18 cellular contexts compared by ENCODE assay signal in genomic region chr2:178846458-178846802, GRCh38. TPM values are rescaled to one million over a fixed set of nuclear protein-coding genes. Genes with fewer than 3 reads are reported as not detected.
DNase-seq lines count a peak whose midpoint lies in the region; ATAC-seq and TF ChIP-seq lines count a peak whose summit lies in the region.
"Had no signal": no experiment of that assay in that cellular context is flagged by ENCODE, and none has a peak within 500 bp of the region (broad histone marks: within the 10 kb centered on the region; RNA-seq: fewer than 3 reads in every experiment).

No MANE protein-coding gene starts in this region.

- H3K9me3 ChIP-seq in HUES48 (ENCODE audit: control insufficient read depth, insufficient read depth, low read length) (no peaks in the 10 kb centered on the region), psoas muscle (no peaks in the 10 kb centered on the region), tibial nerve (no peaks in the 10 kb centered on the region)
- H3K9me3 ChIP-seq: BLaER1, MG63 had no signal

- TF ChIP-seq EP300 in tibial nerve (IDR thresholded peaks at IDR 0.05): no peak

- 0 out of 2 replicates have a peak overlapping the region, but pooled peaks have one; percentile 10 for H3K9ac ChIP-seq in HUES48 (ENCODE audit: low read depth, low read length)
- H3K9ac ChIP-seq: BLaER1, KMS-11 had no signal

- peaks cover 0 to 3% (median 0%) of the 10 kb centered on the region in 3 donors for H3K27me3 Mint-ChIP-seq in immature natural killer cell (ENCODE audit: low read depth in 3 of 3)
- H3K27me3 Mint-ChIP-seq: CD8-positive, alpha-beta memory T cell had no signal

- H3K4me1 ChIP-seq in HUES48 (ENCODE audit: control insufficient read depth, insufficient read depth, low read length): peaks cover 34% of the 10 kb centered on the region
- H3K4me1 ChIP-seq in psoas muscle: peaks cover 35% of the 10 kb centered on the region
- H3K4me1 ChIP-seq in tibial nerve: peaks cover 0 to 8% (median 0%) of the 10 kb centered on the region in 4 donors
- H3K4me1 ChIP-seq: BLaER1 had no signal

- intact Hi-C loops in psoas muscle (cut with DNase I): no loop called here

- TF ChIP-seq CTCF in choroid plexus epithelial cell (conservative IDR thresholded peaks at IDR 0.05; ENCODE audit: low read depth, low read length) (no peak), psoas muscle (IDR thresholded peaks at IDR 0.05) (no peak), tibial nerve (IDR thresholded peaks at IDR 0.05) (no peak)

- peak; percentile 35 for DNase-seq in GM03348 (ENCODE audit: low spot score)
- peak; percentile 71 for DNase-seq in choroid plexus epithelial cell (ENCODE audit: low read depth)
- DNase-seq in psoas muscle: no peak
- DNase-seq in immature natural killer cell: no peak
- no peak for DNase-seq in tibial nerve (ENCODE audit: low spot score in 2 of 2)
- DNase-seq in NCI-H1105 (lab: John Stamatoyannopoulos, UW): no peak
- DNase-seq: CD8-positive, alpha-beta memory T cell; MG63; NCI-H1105 treated with DMSO at 0.1 percent for 48 hours; NCI-H187; NCI-H446; NCI-H774; SHP77 had no signal

- H3K4me3 ChIP-seq in HUES48 (ENCODE audit: low read depth, low read length) (peak overlapping the region; percentile 10; the same call in 1 of the 2 replicates), choroid plexus epithelial cell (ENCODE audit: low read depth, low read length) (no peak overlapping the region), psoas muscle (no peak overlapping the region), tibial nerve (no peak overlapping the region)
- H3K4me3 ChIP-seq: BLaER1, MG63 had no signal

- peaks cover 0 to 8% (median 7%) of the 10 kb centered on the region in 3 donors for H3K36me3 Mint-ChIP-seq in immature natural killer cell

- 36 to 54% (median 47%) methylated on average over 2 of the region's 2 CpGs for WGBS in psoas muscle, 3 donors
- 70 to 75% methylated on average over 2 of the region's 2 CpGs for WGBS in tibial nerve, 2 donors

- peak in 1 of 4 donors; percentile 23 for ATAC-seq in psoas muscle
- no peak for ATAC-seq in GM18511 (IDR thresholded peaks at IDR 0.05; ENCODE audit: unreplicated experiment)
- ATAC-seq: Panc1 had no signal

- H3K4me1 Mint-ChIP-seq in immature natural killer cell: no peaks in the 10 kb centered on the region
- H3K4me1 Mint-ChIP-seq: CD8-positive, alpha-beta memory T cell had no signal

- H3K36me3 ChIP-seq in HUES48 (ENCODE audit: control insufficient read depth, insufficient read depth, low read length) (no peaks in the 10 kb centered on the region), psoas muscle (ENCODE audit: insufficient read depth in 1 of 2, low read depth in 1 of 2) (peaks cover 0 to 11% of the 10 kb centered on the region in 2 donors), tibial nerve (no peaks in the 10 kb centered on the region)
- H3K36me3 ChIP-seq: BLaER1, MG63 had no signal

- no peak overlapping the region for H3K4me3 Mint-ChIP-seq in immature natural killer cell
- H3K4me3 Mint-ChIP-seq: CD8-positive, alpha-beta memory T cell had no signal

- no peak overlapping the region for H3K27ac Mint-ChIP-seq in immature natural killer cell
- H3K27ac Mint-ChIP-seq: CD8-positive, alpha-beta memory T cell had no signal

- TF ChIP-seq POLR2A in tibial nerve (IDR thresholded peaks at IDR 0.05): no peak

- peak overlapping the region; percentile 60 for H3K27ac ChIP-seq in HUES48 (ENCODE audit: low read depth, low read length)
- peak overlapping the region; percentile 81 for H3K27ac ChIP-seq in psoas muscle
- H3K27ac ChIP-seq in tibial nerve: no peak overlapping the region
- H3K27ac ChIP-seq: BLaER1, KMS-11 had no signal

- H3K27me3 ChIP-seq in HUES48 (ENCODE audit: control insufficient read depth, insufficient read depth, low read length) (no peaks in the 10 kb centered on the region), psoas muscle (ENCODE audit: insufficient read depth in 3 of 3, low read length in 2 of 3) (no peaks in the 10 kb centered on the region), tibial nerve (no peaks in the 10 kb centered on the region)
- H3K27me3 ChIP-seq: BLaER1, MG63 had no signal

- peaks cover 0 to 2% (median 0%) of the 10 kb centered on the region in 6 donors for H3K9me3 Mint-ChIP-seq in immature natural killer cell

RNA-seq across cellular contexts. Expression of gene TTN, which starts 39.2 kb away (rescaled TPM):
- total RNA-seq in psoas muscle: 1,000 to 10,000 TPM; 4,462 to 7,650 (median 6,674) TPM
- 100 to 1,000 TPM; 137 to 248 (median 173) TPM for polyA plus RNA-seq in psoas muscle
- 1 to 10 TPM in 1 of 3 donors, under 1 TPM in 2; 0.06 to 1.7 (median 0.58) TPM for polyA plus RNA-seq in immature natural killer cell
- total RNA-seq in tibial nerve: 10 to 100 TPM in 2 of 4 donors, 1 to 10 TPM in 2; 4.7 to 15.5 (median 9.2) TPM

Comparison
In these comparisons a context has a peak if more than half of its experiments do, and no peak if none do; other contexts are left out.
1. DNase-seq: peak in GM03348 (single experiment) and choroid plexus epithelial cell (single experiment); none in psoas muscle (0 of 2), immature natural killer cell (0 of 3), tibial nerve (0 of 2) and NCI-H1105 (single experiment).
2. H3K27ac ChIP-seq: peak in HUES48 (single experiment) and psoas muscle (single experiment); none in tibial nerve (0 of 4).
3. RNA of gene TTN, which starts 39.2 kb away (total RNA-seq): 4,462 to 7,650 TPM in psoas muscle; 4.7 to 15.5 TPM in tibial nerve; every median in the first group is over 100 times any median in the second.